ENCODE assay signal across 14 cellular contexts in genomic region chr20:34074101-34074760, GRCh38. TPM values are rescaled to one million over a fixed set of nuclear protein-coding genes. Genes with fewer than 3 reads are reported as not detected.
DNase-seq lines count a peak whose midpoint lies in the region; TF ChIP-seq lines count a peak whose summit lies in the region.
"Had no signal": no experiment of that assay in that cellular context is flagged by ENCODE, and none has a peak within 500 bp of the region (broad histone marks: within the 10 kb centered on the region; RNA-seq: fewer than 3 reads in every experiment).

No MANE protein-coding gene starts in this region.

- H3K4me3 ChIP-seq in suprapubic skin: no peak overlapping the region
- H3K4me3 ChIP-seq: pancreas, thoracic aorta had no signal

- H3K36me3 ChIP-seq in suprapubic skin: peaks cover 58% of the 10 kb centered on the region

- 0 out of 2 replicates have a peak, but pooled peaks cover 5% of the 10 kb centered on the region for H3K36me3 Mint-ChIP-seq in HFFc6 (ENCODE audit: low read depth)
- H3K36me3 Mint-ChIP-seq in activated naive CD8-positive, alpha-beta T cell treated with anti-CD3 and anti-CD28 coated beads for 36 hours: peaks cover 2% of the 10 kb centered on the region

- no peak for TF ChIP-seq POLR2A in suprapubic skin (IDR thresholded peaks at IDR 0.05)

- H3K4me1 ChIP-seq in suprapubic skin: peaks cover 6% of the 10 kb centered on the region

- no peak overlapping the region; the same call in 1 of the 2 replicates for H3K27ac Mint-ChIP-seq in HFFc6
- peak overlapping the region; percentile 42 for H3K27ac Mint-ChIP-seq in activated naive CD8-positive, alpha-beta T cell treated with anti-CD3 and anti-CD28 coated beads for 36 hours

- H3K4me3 Mint-ChIP-seq in HFFc6: no peak overlapping the region
- H3K4me3 Mint-ChIP-seq in activated naive CD8-positive, alpha-beta T cell treated with anti-CD3 and anti-CD28 coated beads for 36 hours: no peak overlapping the region

- peak; percentile 12 for DNase-seq in Daoy (ENCODE audit: low read depth)
- DNase-seq in HFFc6: peak; percentile 17
- DNase-seq in activated naive CD8-positive, alpha-beta T cell treated with anti-CD3 and anti-CD28 coated beads for 36 hours: peak; percentile 32
- peak; percentile 30 for DNase-seq in stimulated activated CD4-positive, alpha-beta T cell treated with anti-CD3 and anti-CD28 coated beads, Interleukin-1b, Interleukin-23, amount 100 ng/mL, for 48 hours
- no peak for DNase-seq in HT-29 (ENCODE audit: low spot score)
- no peak for DNase-seq in UCSD-AML1 (lab: John Stamatoyannopoulos, UW; ENCODE audit: unreplicated experiment)
- DNase-seq in suprapubic skin (ENCODE audit: low spot score in 2 of 2): no peak
- DNase-seq: caudate nucleus, midbrain, NCI-H1048, NCI-H510A, pancreas, Right ventricle myocardium superior had no signal

- no peaks in the 10 kb centered on the region for H3K9me3 Mint-ChIP-seq in HFFc6
- no peaks in the 10 kb centered on the region for H3K9me3 Mint-ChIP-seq in activated naive CD8-positive, alpha-beta T cell treated with anti-CD3 and anti-CD28 coated beads for 36 hours

- H3K27ac ChIP-seq in suprapubic skin: no peak overlapping the region
- H3K27ac ChIP-seq: pancreas, thoracic aorta had no signal

- peaks cover 5% of the 10 kb centered on the region; the same call in 1 of the 2 replicates for H3K27me3 Mint-ChIP-seq in HFFc6 (ENCODE audit: insufficient read depth)
- no peaks in the 10 kb centered on the region for H3K27me3 Mint-ChIP-seq in activated naive CD8-positive, alpha-beta T cell treated with anti-CD3 and anti-CD28 coated beads for 36 hours

- WGBS in suprapubic skin: 70% methylated on average over 6 of the region's 7 CpGs

- TF ChIP-seq CTCF in HFFc6 (IDR thresholded peaks at IDR 0.05): no peak
- no peak for TF ChIP-seq CTCF in suprapubic skin (IDR thresholded peaks at IDR 0.05)

- no peaks in the 10 kb centered on the region for H3K27me3 ChIP-seq in suprapubic skin
- H3K27me3 ChIP-seq: pancreas had no signal

- H3K4me1 Mint-ChIP-seq in HFFc6 (ENCODE audit: low read depth): peaks cover 19% of the 10 kb centered on the region
- H3K4me1 Mint-ChIP-seq in activated naive CD8-positive, alpha-beta T cell treated with anti-CD3 and anti-CD28 coated beads for 36 hours: peaks cover 17% of the 10 kb centered on the region

- TF ChIP-seq EP300 in suprapubic skin (IDR thresholded peaks at IDR 0.05): no peak

- H3K9me3 ChIP-seq in suprapubic skin: no peaks in the 10 kb centered on the region
- H3K9me3 ChIP-seq: pancreas, thoracic aorta had no signal

RNA-seq across cellular contexts. Expression of gene EIF2S2, which starts 37.8 kb away (rescaled TPM):
- total RNA-seq in Daoy (2014; rRNA removed; shearing (Covaris generic)): 127 and 165 TPM in 2 replicates
- 100 to 1,000 TPM in 1 of 6 experiments, 10 to 100 TPM in 5; 85.7 to 101 (median 94.5) TPM for total RNA-seq in HFFc6 (2021; fragmentation: NEBNext Ultra II Directional; extraction: Animal tissue kit (Norgen Biotek cat#: 25700))
- 100 to 1,000 TPM; 177 to 179 TPM for total RNA-seq in activated naive CD8-positive, alpha-beta T cell treated with anti-CD3 and anti-CD28 coated beads for 36 hours
- total RNA-seq in HT-29 (2014; rRNA removed; shearing (Covaris generic)): 64.7 and 74.5 TPM in 2 replicates
- 10 to 100 TPM; 23.7 to 38.8 (median 38.4) TPM for total RNA-seq in suprapubic skin

Comparison
In these comparisons a context has a peak if more than half of its experiments do, and no peak if none do; other contexts are left out.
1. DNase-seq: peak in Daoy (single experiment), HFFc6 (single experiment), activated naive CD8-positive, alpha-beta T cell treated with anti-CD3 and anti-CD28 coated beads for 36 hours (single experiment) and stimulated activated CD4-positive, alpha-beta T cell treated with anti-CD3 and anti-CD28 coated beads, Interleukin-1b, Interleukin-23, amount 100 ng/mL, for 48 hours (single experiment); none in HT-29 (single experiment), UCSD-AML1 (single experiment) and suprapubic skin (0 of 2).